1 cellular context compared by ENCODE assay signal in genomic region chr1:226735576-226735975, GRCh38.
TF ChIP-seq lines count a peak whose summit lies in the region.

No MANE protein-coding gene starts in this region.

TF ChIP-seq in H1, 55 proteins besides CTCF, POLR2A, EP300 and RAD21 (continued from another document):
- TF ChIP-seq, protein P1, sequence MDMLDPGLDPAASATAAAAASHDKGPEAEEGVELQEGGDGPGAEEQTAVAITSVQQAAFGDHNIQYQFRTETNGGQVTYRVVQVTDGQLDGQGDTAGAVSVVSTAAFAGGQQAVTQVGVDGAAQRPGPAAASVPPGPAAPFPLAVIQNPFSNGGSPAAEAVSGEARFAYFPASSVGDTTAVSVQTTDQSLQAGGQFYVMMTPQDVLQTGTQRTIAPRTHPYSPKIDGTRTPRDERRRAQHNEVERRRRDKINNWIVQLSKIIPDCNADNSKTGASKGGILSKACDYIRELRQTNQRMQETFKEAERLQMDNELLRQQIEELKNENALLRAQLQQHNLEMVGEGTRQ (IDR thresholded peaks at IDR 0.05; ENCODE audit: low read length): no peak
- no peak for TF ChIP-seq KDM4A (IDR thresholded peaks at IDR 0.05; ENCODE audit: low read depth, low read length, severe bottlenecking)
- no peak for TF ChIP-seq GTF2F1 (IDR thresholded peaks at IDR 0.05; ENCODE audit: borderline replicate concordance, low read depth, low read length)
- no peak for TF ChIP-seq ATF2 (IDR thresholded peaks at IDR 0.05; ENCODE audit: low read length)
- TF ChIP-seq CBX5 (IDR thresholded peaks at IDR 0.05; ENCODE audit: low read depth, low read length): no peak
- TF ChIP-seq JUND (IDR thresholded peaks at IDR 0.05; ENCODE audit: low read length): no peak
- no peak for TF ChIP-seq CREB1 (IDR thresholded peaks at IDR 0.05)
- no peak for TF ChIP-seq BCL11A (IDR thresholded peaks at IDR 0.05; ENCODE audit: low read depth in 2 of 2, low read length in 2 of 2)
- no peak for TF ChIP-seq CHD7 (IDR thresholded peaks at IDR 0.05; ENCODE audit: insufficient replicate concordance, low read length)
- TF ChIP-seq GABPA (IDR thresholded peaks at IDR 0.05; ENCODE audit: borderline replicate concordance, insufficient read depth, low read length): no peak
- no peak for TF ChIP-seq EGR1 (IDR thresholded peaks at IDR 0.05; ENCODE audit: borderline replicate concordance, low read depth, low read length)
- TF ChIP-seq CBX8 (IDR thresholded peaks at IDR 0.05; ENCODE audit: borderline replicate concordance, low read depth, low read length): no peak
- TF ChIP-seq RFX5 (IDR thresholded peaks at IDR 0.05; ENCODE audit: borderline replicate concordance, low read depth, low read length): no peak
